In the genomic region with DNA sequence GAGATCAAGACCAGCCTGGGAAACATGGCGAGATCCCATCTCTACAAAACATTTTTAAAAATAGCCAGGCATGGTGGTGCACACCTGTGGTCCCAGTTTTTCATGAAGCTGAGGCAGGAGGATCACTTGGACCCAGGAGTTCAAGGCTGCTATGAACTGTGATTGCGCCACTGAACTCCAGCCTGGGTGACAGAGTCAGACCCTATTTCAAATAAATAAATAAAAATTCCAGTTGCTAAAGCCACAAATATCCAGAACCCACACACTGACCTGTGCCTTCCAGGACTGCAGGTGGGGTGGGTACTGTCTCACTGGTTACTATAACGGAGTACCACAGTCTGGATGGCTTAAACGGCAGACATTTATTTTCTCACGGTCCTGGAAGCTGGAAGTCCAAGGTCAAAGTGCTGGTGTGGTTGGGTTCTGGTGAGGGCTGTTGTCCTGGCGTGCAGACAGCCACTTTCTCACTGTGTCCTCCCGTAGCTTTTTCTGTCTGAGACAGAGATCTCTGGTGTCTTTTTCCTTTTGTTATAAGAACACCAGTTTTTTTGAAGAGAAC, we compare ENCODE assay signal across 23 cellular contexts. TPM values are rescaled to one million over a fixed set of nuclear protein-coding genes. Genes with fewer than 3 reads are reported as not detected.
DNase-seq lines count a peak whose midpoint lies in the region; ATAC-seq and TF ChIP-seq lines count a peak whose summit lies in the region.
"Had no signal": no experiment of that assay in that cellular context is flagged by ENCODE, and none has a peak within 500 bp of the region (broad histone marks: within the 10 kb centered on the region; RNA-seq: fewer than 3 reads in every experiment).

No MANE protein-coding gene starts in this region.

- H2BK15ac ChIP-seq in mesenchymal stem cell (ENCODE audit: low read depth, poor library complexity, severe bottlenecking) = no peak overlapping the region

- no peak overlapping the region for H2BK120ac ChIP-seq in mesenchymal stem cell (ENCODE audit: low read depth, low read length)

- H3K36me3 Mint-ChIP-seq in GM23338 (ENCODE audit: low read depth) = no peaks in the 10 kb centered on the region
- no peaks in the 10 kb centered on the region for H3K36me3 Mint-ChIP-seq in stimulated activated naive B cell treated with anti-CD40 and anti-IgM and Interleukin-4, amounts not matched to agents 10 μg/mL and 1 μg/mL and 100 μg/mL, for 72 hours
- no peaks in the 10 kb centered on the region for H3K36me3 Mint-ChIP-seq in activated T-cell treated with anti-CD3 and anti-CD28 coated beads, Interleukin-2, amount 50 U/mL, for 24 hours (ENCODE audit: low read depth)

- no peaks in the 10 kb centered on the region for H3K27me3 ChIP-seq in GM23338 (ENCODE audit: insufficient read depth)
- H3K27me3 ChIP-seq in mesenchymal stem cell (ENCODE audit: control insufficient read depth in 1 of 2, insufficient read depth in 1 of 2, low read length in 2 of 2) = no peaks in the 10 kb centered on the region
- H3K27me3 ChIP-seq: heart left ventricle, Peyer's patch had no signal

- no peaks in the 10 kb centered on the region for H3K9me2 ChIP-seq in GM23338 (ENCODE audit: insufficient read depth)

- no peaks in the 10 kb centered on the region for H3K9me3 ChIP-seq in mesenchymal stem cell (ENCODE audit: control insufficient read depth, low read length)
- H3K9me3 ChIP-seq: heart left ventricle, Peyer's patch had no signal

- H3K23ac ChIP-seq in mesenchymal stem cell (ENCODE audit: low read length in 2 of 2) = no peak overlapping the region

- no peak for TF ChIP-seq CTCF in GM23338 (conservative IDR thresholded peaks at IDR 0.05; ENCODE audit: low read depth in 2 of 2)
- no peak for TF ChIP-seq CTCF in coronary artery (IDR thresholded peaks at IDR 0.05)

- no peaks in the 10 kb centered on the region for H4K20me1 ChIP-seq in GM23338 (replicated peaks; ENCODE audit: insufficient read depth)

- ATAC-seq in GM23338 = no peak
- ATAC-seq in stimulated activated naive B cell treated with anti-CD40 and anti-IgM and Interleukin-4, amounts not matched to agents 10 μg/mL and 1 μg/mL and 100 μg/mL, for 72 hours (replicated peaks) = no peak
- ATAC-seq: activated CD4-positive, alpha-beta T cell treated with anti-CD3 and anti-CD28 coated beads for 36 hours; activated T-cell treated with anti-CD3 and anti-CD28 coated beads, Interleukin-2, amount 50 U/mL, for 4 hours had no signal

- H3K4ac ChIP-seq in mesenchymal stem cell (ENCODE audit: low read depth in 1 of 2, low read length in 2 of 2) = no peak overlapping the region

- H3K27ac ChIP-seq in GM23338 (ENCODE audit: low read depth) (no peak overlapping the region), coronary artery (peak overlapping the region; percentile 78 to 86), mesenchymal stem cell (ENCODE audit: low read length, poor library complexity, severe bottlenecking) (no peak overlapping the region), caudate nucleus (ENCODE audit: low read depth, low read length) (no peak overlapping the region)
- H3K27ac ChIP-seq: KMS-11 had no signal

- DNase-seq in GM23338 (ENCODE audit: low spot score) (no peak), coronary artery (ENCODE audit: low spot score) (no peak), mesenchymal stem cell (no peak), caudate nucleus (lab: John Stamatoyannopoulos, UW) (no peak), AG08396 (ENCODE audit: low spot score) (no peak), foreskin melanocyte (no peak)
- no peak for DNase-seq in stimulated activated naive B cell treated with anti-CD40 and anti-IgM and Interleukin-4, amounts not matched to agents 10 μg/mL and 1 μg/mL and 100 μg/mL, for 72 hours
- DNase-seq in activated T-cell treated with anti-CD3 and anti-CD28 coated beads, Interleukin-2, amount 50 U/mL, for 24 hours = no peak
- DNase-seq: activated CD4-positive, alpha-beta T cell treated with anti-CD3 and anti-CD28 coated beads for 36 hours; activated CD8-positive, alpha-beta memory T cell treated with anti-CD3 and anti-CD28 coated beads for 24 hours; activated naive CD4-positive, alpha-beta T cell treated with anti-CD3 and anti-CD28 coated beads for 36 hours; activated T-cell treated with anti-CD3 and anti-CD28 coated beads, Interleukin-2, amount 50 U/mL, for 4 hours; amygdala; dermis blood vessel endothelial cell; left cardiac atrium; midbrain; NCI-H1694 treated with DMSO at 0.1 percent for 48 hours; NCI-H2171 treated with DMSO at 0.1 percent for 48 hours; NCI-H526; stimulated activated CD8-positive, alpha-beta memory T cell treated with anti-CD3 and anti-CD28 coated beads, Interleukin-4, amount 100 ng/mL, for 48 hours had no signal

- no peak overlapping the region for H4K8ac ChIP-seq in mesenchymal stem cell (ENCODE audit: low read length)

- peak overlapping the region; percentile 86 for H3K9ac ChIP-seq in mesenchymal stem cell (ENCODE audit: low read length)
- H3K9ac ChIP-seq: KMS-11 had no signal

- no peak overlapping the region for H4K91ac ChIP-seq in mesenchymal stem cell (ENCODE audit: low read length)

- no peak overlapping the region for H2AK5ac ChIP-seq in mesenchymal stem cell (ENCODE audit: low read length, severe bottlenecking)

- no peaks in the 10 kb centered on the region for H3K79me2 ChIP-seq in GM23338 (replicated peaks; ENCODE audit: insufficient read depth)

- no peaks in the 10 kb centered on the region for H3K9me3 Mint-ChIP-seq in GM23338
- no peaks in the 10 kb centered on the region for H3K9me3 Mint-ChIP-seq in stimulated activated naive B cell treated with anti-CD40 and anti-IgM and Interleukin-4, amounts not matched to agents 10 μg/mL and 1 μg/mL and 100 μg/mL, for 72 hours
- H3K9me3 Mint-ChIP-seq in activated T-cell treated with anti-CD3 and anti-CD28 coated beads, Interleukin-2, amount 50 U/mL, for 24 hours = no peaks in the 10 kb centered on the region
- H3K9me3 Mint-ChIP-seq: activated naive CD4-positive, alpha-beta T cell treated with anti-CD3 and anti-CD28 coated beads for 36 hours; activated T-cell treated with anti-CD3 and anti-CD28 coated beads, Interleukin-2, amount 50 U/mL, for 4 hours had no signal

- H3K4me1 ChIP-seq in GM23338 (ENCODE audit: insufficient read depth) (peaks cover 5% of the 10 kb centered on the region; the same call in 1 of the 2 replicates), mesenchymal stem cell (ENCODE audit: control insufficient read depth, insufficient read depth, low read depth, low read length) (peaks cover 14% of the 10 kb centered on the region)

- no peak overlapping the region for H3K14ac ChIP-seq in mesenchymal stem cell (ENCODE audit: low read length in 2 of 2)

- WGBS in mesenchymal stem cell = 86% methylated on average over 6 of the region's 7 CpGs

- H3K18ac ChIP-seq in mesenchymal stem cell (ENCODE audit: low read depth in 1 of 2, low read length in 2 of 2) = no peak overlapping the region

- 0 out of 2 replicates have a peak, but pooled peaks cover 8% of the 10 kb centered on the region for H3F3A ChIP-seq in GM23338 (replicated peaks; ENCODE audit: low read depth)

- peaks cover 4% of the 10 kb centered on the region for H3K4me1 Mint-ChIP-seq in GM23338
- H3K4me1 Mint-ChIP-seq in stimulated activated naive B cell treated with anti-CD40 and anti-IgM and Interleukin-4, amounts not matched to agents 10 μg/mL and 1 μg/mL and 100 μg/mL, for 72 hours = peaks cover 20 to 36% of the 10 kb centered on the region in 2 donors
- H3K4me1 Mint-ChIP-seq in activated T-cell treated with anti-CD3 and anti-CD28 coated beads, Interleukin-2, amount 50 U/mL, for 24 hours (ENCODE audit: low read depth) = peaks cover 29% of the 10 kb centered on the region

- H2BK5ac ChIP-seq in mesenchymal stem cell (ENCODE audit: low read depth, low read length, poor library complexity, severe bottlenecking) = no peak overlapping the region

- H3K36me3 ChIP-seq in GM23338 (ENCODE audit: insufficient read depth) = no peaks in the 10 kb centered on the region
- H3K36me3 ChIP-seq in mesenchymal stem cell (ENCODE audit: control insufficient read depth in 1 of 2, insufficient read depth in 2 of 2, low read depth in 1 of 2, low read length in 2 of 2) = no peaks in the 10 kb centered on the region
- H3K36me3 ChIP-seq: heart left ventricle, Peyer's patch had no signal

- H3K27ac Mint-ChIP-seq in GM23338 = no peak overlapping the region
- H3K27ac Mint-ChIP-seq in stimulated activated naive B cell treated with anti-CD40 and anti-IgM and Interleukin-4, amounts not matched to agents 10 μg/mL and 1 μg/mL and 100 μg/mL, for 72 hours = peak overlapping the region; percentile 14
- no peak overlapping the region for H3K27ac Mint-ChIP-seq in activated T-cell treated with anti-CD3 and anti-CD28 coated beads, Interleukin-2, amount 50 U/mL, for 24 hours
- H3K27ac Mint-ChIP-seq: activated naive CD4-positive, alpha-beta T cell treated with anti-CD3 and anti-CD28 coated beads for 36 hours had no signal

- peaks cover 5% of the 10 kb centered on the region for H3K27me3 Mint-ChIP-seq in GM23338 (ENCODE audit: insufficient read depth, low read depth, poor library complexity)
- H3K27me3 Mint-ChIP-seq in stimulated activated naive B cell treated with anti-CD40 and anti-IgM and Interleukin-4, amounts not matched to agents 10 μg/mL and 1 μg/mL and 100 μg/mL, for 72 hours = peaks cover 5 to 12% of the 10 kb centered on the region in 2 donors
- H3K27me3 Mint-ChIP-seq in activated T-cell treated with anti-CD3 and anti-CD28 coated beads, Interleukin-2, amount 50 U/mL, for 24 hours = peaks cover 8% of the 10 kb centered on the region

- H2BK12ac ChIP-seq in mesenchymal stem cell (ENCODE audit: low read length in 2 of 2) = no peak overlapping the region

- no peak overlapping the region for H3K4me2 ChIP-seq in GM23338
- H3K4me2 ChIP-seq in mesenchymal stem cell (ENCODE audit: low read length, poor library complexity, severe bottlenecking) = no peak overlapping the region
- H3K4me2 ChIP-seq: KMS-11 had no signal

- H3K79me1 ChIP-seq in mesenchymal stem cell (replicated peaks; ENCODE audit: low read length, poor library complexity, severe bottlenecking) = no peaks in the 10 kb centered on the region

- H2AFZ ChIP-seq in GM23338 (0 out of 2 replicates have a peak overlapping the region, but pooled peaks have one; percentile 85), mesenchymal stem cell (ENCODE audit: low read depth, low read length) (no peak overlapping the region)

- H3K4me3 Mint-ChIP-seq in GM23338 = no peak overlapping the region
- no peak overlapping the region for H3K4me3 Mint-ChIP-seq in stimulated activated naive B cell treated with anti-CD40 and anti-IgM and Interleukin-4, amounts not matched to agents 10 μg/mL and 1 μg/mL and 100 μg/mL, for 72 hours
- no peak overlapping the region for H3K4me3 Mint-ChIP-seq in activated T-cell treated with anti-CD3 and anti-CD28 coated beads, Interleukin-2, amount 50 U/mL, for 24 hours
- H3K4me3 Mint-ChIP-seq: activated CD4-positive, alpha-beta T cell treated with anti-CD3 and anti-CD28 coated beads for 36 hours; activated naive CD4-positive, alpha-beta T cell treated with anti-CD3 and anti-CD28 coated beads for 36 hours; activated T-cell treated with anti-CD3 and anti-CD28 coated beads, Interleukin-2, amount 50 U/mL, for 4 hours had no signal

- no peak overlapping the region for H3K4me3 ChIP-seq in GM23338
- no peak overlapping the region for H3K4me3 ChIP-seq in coronary artery
- no peak overlapping the region for H3K4me3 ChIP-seq in mesenchymal stem cell (ENCODE audit: insufficient read depth in 1 of 2, low read depth in 1 of 2, low read length in 2 of 2)

RNA-seq across cellular contexts. Expression of gene ASB13, which starts 38.8 kb away (rescaled TPM):
- 16.5 and 20.2 TPM in 2 replicates for total RNA-seq in GM23338 (2014; rRNA removed; shearing (Covaris generic))
- polyA plus RNA-seq in GM23338 (2016; fragmentation: Nextera tagmentation; extraction: Ambion mirVana) = 11.3 and 11.6 TPM in 2 replicates
- 5.1 TPM for polyA plus RNA-seq in mesenchymal stem cell (2013, experiment 1 of 2)
- polyA plus RNA-seq in mesenchymal stem cell (2013, experiment 2 of 2) = 5.1 TPM

RNA-seq across cellular contexts. Expression of gene TASOR2, which starts 57.1 kb away (rescaled TPM):
- 62.9 and 110 TPM in 2 replicates for total RNA-seq in GM23338 (2014; rRNA removed; shearing (Covaris generic))
- 40.9 and 45.2 TPM in 2 replicates for polyA plus RNA-seq in GM23338 (2016; fragmentation: Nextera tagmentation; extraction: Ambion mirVana)
- polyA plus RNA-seq in mesenchymal stem cell (2013, experiment 1 of 2) = 14.7 TPM
- 15.4 TPM for polyA plus RNA-seq in mesenchymal stem cell (2013, experiment 2 of 2)

Comparison
In these comparisons a context has a peak if more than half of its experiments do, and no peak if none do; other contexts are left out.
1. H3K27ac ChIP-seq: peak in coronary artery (2 of 2); none in GM23338 (single experiment), mesenchymal stem cell (single experiment) and caudate nucleus (single experiment).